In the genomic region with DNA sequence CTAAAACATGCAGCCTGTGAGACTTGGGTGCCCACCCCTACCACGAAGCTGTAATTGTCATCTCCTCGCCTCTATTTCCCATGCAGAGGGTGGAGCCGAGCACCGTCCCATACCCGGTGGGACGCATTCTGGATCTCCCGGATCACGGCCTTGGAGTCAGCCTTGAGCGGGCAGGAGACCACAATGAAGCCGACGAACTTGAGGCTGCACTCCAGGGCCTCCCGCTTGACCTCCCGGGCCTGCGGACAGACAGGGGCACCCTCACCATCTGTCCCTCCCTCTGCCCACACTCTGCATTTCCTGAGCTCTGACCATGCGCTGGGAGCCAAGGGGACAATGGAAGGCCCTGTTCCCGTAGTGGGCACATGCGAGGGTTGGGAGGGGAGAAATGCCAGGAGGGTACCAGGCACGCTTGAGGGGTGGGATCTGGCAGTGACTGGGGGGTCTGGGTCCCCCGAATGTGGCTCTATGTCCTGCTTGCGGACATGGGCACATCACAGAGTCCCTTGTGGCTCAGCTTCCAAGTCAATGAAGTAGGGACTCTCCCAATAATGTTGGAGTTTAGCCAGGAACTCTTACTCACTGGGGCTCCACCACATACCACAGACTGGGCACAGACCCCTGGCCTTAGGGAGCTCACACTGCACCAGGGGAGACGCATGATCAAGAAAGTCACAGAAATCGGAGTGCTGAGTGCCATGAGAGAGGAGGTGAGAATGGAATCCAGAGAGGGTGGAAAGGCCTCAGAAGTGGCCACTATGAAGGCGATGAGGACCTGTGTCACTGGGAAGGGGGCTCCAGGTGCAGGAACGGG, we compare ENCODE assay signal across 1 cellular context.
TF ChIP-seq lines count a peak whose summit lies in the region.

No MANE protein-coding gene starts in this region.

TF ChIP-seq in SK-N-SH treated with all-trans-retinoic acid at 6 μM for 48 hours, 23 proteins besides CTCF, POLR2A, EP300 and RAD21 (continued from another document):
- TF ChIP-seq, protein P1, sequence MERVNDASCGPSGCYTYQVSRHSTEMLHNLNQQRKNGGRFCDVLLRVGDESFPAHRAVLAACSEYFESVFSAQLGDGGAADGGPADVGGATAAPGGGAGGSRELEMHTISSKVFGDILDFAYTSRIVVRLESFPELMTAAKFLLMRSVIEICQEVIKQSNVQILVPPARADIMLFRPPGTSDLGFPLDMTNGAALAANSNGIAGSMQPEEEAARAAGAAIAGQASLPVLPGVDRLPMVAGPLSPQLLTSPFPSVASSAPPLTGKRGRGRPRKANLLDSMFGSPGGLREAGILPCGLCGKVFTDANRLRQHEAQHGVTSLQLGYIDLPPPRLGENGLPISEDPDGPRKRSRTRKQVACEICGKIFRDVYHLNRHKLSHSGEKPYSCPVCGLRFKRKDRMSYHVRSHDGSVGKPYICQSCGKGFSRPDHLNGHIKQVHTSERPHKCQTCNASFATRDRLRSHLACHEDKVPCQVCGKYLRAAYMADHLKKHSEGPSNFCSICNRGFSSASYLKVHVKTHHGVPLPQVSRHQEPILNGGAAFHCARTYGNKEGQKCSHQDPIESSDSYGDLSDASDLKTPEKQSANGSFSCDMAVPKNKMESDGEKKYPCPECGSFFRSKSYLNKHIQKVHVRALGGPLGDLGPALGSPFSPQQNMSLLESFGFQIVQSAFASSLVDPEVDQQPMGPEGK (CRISPR knock-in tag; IDR thresholded peaks at IDR 0.05; ENCODE audit: borderline replicate concordance) = no peak
- no peak for TF ChIP-seq ZFP30 (CRISPR knock-in tag; IDR thresholded peaks at IDR 0.05)
- no peak for TF ChIP-seq ESRRG (CRISPR knock-in tag; IDR thresholded peaks at IDR 0.05)
